ENCODE assay signal across 38 cellular contexts in the genomic region with DNA sequence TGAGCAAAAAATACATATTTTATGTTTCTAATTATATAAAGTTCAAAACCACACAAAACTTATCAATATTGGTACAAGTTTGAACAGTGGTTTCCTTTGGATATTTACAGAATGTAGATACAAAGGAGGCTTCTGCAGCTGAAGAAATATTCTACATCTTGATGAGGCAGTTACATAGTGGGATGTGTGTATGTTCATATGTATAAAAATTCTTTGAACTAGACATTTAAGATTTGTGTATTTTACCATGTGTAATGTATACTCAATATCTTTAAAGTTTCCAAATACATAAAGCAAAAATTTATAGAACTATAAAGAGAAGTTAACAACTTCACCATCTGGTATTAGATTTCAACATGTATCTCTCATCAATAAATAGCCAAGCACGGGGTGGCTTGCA.
"Had no signal": no experiment of that assay in that cellular context is flagged by ENCODE, and none has a peak within 500 bp of the region (broad histone marks: within the 10 kb centered on the region; RNA-seq: fewer than 3 reads in every experiment).

No MANE protein-coding gene starts in this region.

- H3K4me3 Mint-ChIP-seq: activated naive CD4-positive, alpha-beta T cell treated with anti-CD3 and anti-CD28 coated beads for 36 hours; activated naive CD4-positive, alpha-beta T cell treated with anti-CD3 and anti-CD28 coated beads, Interleukin-2, amount 10 ng/mL, durations not matched to agents 7 days and 5 days; activated naive CD4-positive, alpha-beta T cell treated with anti-CD3 and anti-CD28 coated beads, Interleukin-2, amount 50 U/mL, for 24 hours; activated naive CD8-positive, alpha-beta T cell; activated naive CD8-positive, alpha-beta T cell treated with anti-CD3 and anti-CD28 coated beads, Interleukin-2, amount 10 ng/mL, durations not matched to agents 7 days and 5 days; activated naive CD8-positive, alpha-beta T cell treated with anti-CD3 and anti-CD28 coated beads, Interleukin-2, amount 50 U/mL, for 24 hours; activated T-cell treated with anti-CD3 and anti-CD28 coated beads, Interleukin-2, amount 50 U/mL, for 4 hours; activated T-cell treated with anti-CD3 and anti-CD28 coated beads, Interleukin-2, amount 50 U/mL, for 72 hours; activated T-helper 1 cell treated with anti-CD3 and anti-CD28 coated beads, Interleukin-12 subunit alpha, Interleukin-12 subunit beta, Interleukin-2, Interleukin-4 antibody, amounts not matched to agents 30 ng/mL and 10 ng/mL and 1 ng/mL, durations not matched to agents 14 hours and 24 hours and 36 hours; activated T-helper 17 cell treated with anti-CD3 and anti-CD28 coated beads, Interleukin-2, amount 50 U/mL, for 72 hours; brain; central memory CD8-positive, alpha-beta T cell had no signal

- H3K27ac ChIP-seq: adrenal gland, ascending aorta, body of pancreas, brain microvascular endothelial cell, breast epithelium, cardiac muscle cell, colonic mucosa had no signal

- ATAC-seq: activated naive CD4-positive, alpha-beta T cell treated with anti-CD3 and anti-CD28 coated beads, Interleukin-2, amount 50 U/mL, for 72 hours; activated naive CD8-positive, alpha-beta T cell treated with anti-CD3 and anti-CD28 coated beads, Interleukin-2, amount 50 U/mL, for 24 hours; activated T-cell treated with anti-CD3 and anti-CD28 coated beads, Interleukin-2, amount 50 U/mL, for 4 hours; activated T-cell treated with anti-CD3 and anti-CD28 coated beads, Interleukin-2, amount 50 U/mL, for 72 hours; activated T-helper 17 cell treated with anti-CD3 and anti-CD28 coated beads, Interleukin-2, amount 50 U/mL, for 72 hours; body of pancreas had no signal

- H3K27me3 ChIP-seq: adrenal gland, ascending aorta, body of pancreas, brain microvascular endothelial cell, breast epithelium, cardiac muscle cell, colonic mucosa had no signal

- H3K4me1 ChIP-seq: adrenal gland, ascending aorta, body of pancreas, breast epithelium, colonic mucosa had no signal

- H3K4me3 ChIP-seq: adrenal gland, ascending aorta, body of pancreas, breast epithelium, cardiac muscle cell, colonic mucosa had no signal

- H3K9me3 ChIP-seq: adrenal gland, body of pancreas, colonic mucosa had no signal

- H3K9me3 Mint-ChIP-seq: activated naive CD4-positive, alpha-beta T cell treated with anti-CD3 and anti-CD28 coated beads, Interleukin-2, amount 10 ng/mL, durations not matched to agents 7 days and 5 days; activated T-helper 17 cell treated with anti-CD3 and anti-CD28 coated beads, Interleukin-2, amount 50 U/mL, for 72 hours; central memory CD8-positive, alpha-beta T cell had no signal

- H3K36me3 Mint-ChIP-seq: activated naive CD4-positive, alpha-beta T cell treated with anti-CD3 and anti-CD28 coated beads, Interleukin-2, amount 10 ng/mL, durations not matched to agents 7 days and 5 days; brain had no signal

- H3K27ac Mint-ChIP-seq: activated naive CD4-positive, alpha-beta T cell treated with anti-CD3 and anti-CD28 coated beads for 36 hours; activated naive CD4-positive, alpha-beta T cell treated with anti-CD3 and anti-CD28 coated beads, Interleukin-2, amount 10 ng/mL, durations not matched to agents 7 days and 5 days; activated naive CD4-positive, alpha-beta T cell treated with anti-CD3 and anti-CD28 coated beads, Interleukin-2, amount 50 U/mL, for 24 hours; activated naive CD4-positive, alpha-beta T cell treated with anti-CD3 and anti-CD28 coated beads, Interleukin-2, amount 50 U/mL, for 72 hours; activated naive CD8-positive, alpha-beta T cell; activated naive CD8-positive, alpha-beta T cell treated with anti-CD3 and anti-CD28 coated beads, Interleukin-2, amount 10 ng/mL, durations not matched to agents 7 days and 5 days; activated naive CD8-positive, alpha-beta T cell treated with anti-CD3 and anti-CD28 coated beads, Interleukin-2, amount 50 U/mL, for 24 hours; activated T-cell treated with anti-CD3 and anti-CD28 coated beads, Interleukin-2, amount 50 U/mL, for 72 hours; activated T-helper 1 cell treated with anti-CD3 and anti-CD28 coated beads, Interleukin-12 subunit alpha, Interleukin-12 subunit beta, Interleukin-2, Interleukin-4 antibody, amounts not matched to agents 30 ng/mL and 10 ng/mL and 1 ng/mL, durations not matched to agents 14 hours and 24 hours and 36 hours; activated T-helper 17 cell treated with anti-CD3 and anti-CD28 coated beads, Interleukin-2, amount 50 U/mL, for 72 hours; activated T-helper 2 cell treated with anti-CD3 and anti-CD28 coated beads, Interferon-gamma antibody, Interleukin-2, Interleukin-4, amounts not matched to agents 10 μg/mL and 5 μg/mL and 100 μg/mL, durations not matched to agents 14 hours and 24 hours and 36 hours; brain had no signal

- H3K4me1 Mint-ChIP-seq: activated naive CD4-positive, alpha-beta T cell treated with anti-CD3 and anti-CD28 coated beads, Interleukin-2, amount 10 ng/mL, durations not matched to agents 7 days and 5 days; activated T-helper 17 cell treated with anti-CD3 and anti-CD28 coated beads, Interleukin-2, amount 50 U/mL, for 72 hours; brain had no signal

- H3K36me3 ChIP-seq: adrenal gland, ascending aorta, brain microvascular endothelial cell, breast epithelium, cardiac muscle cell, colonic mucosa had no signal

- FAIRE-seq: astrocyte, bronchial epithelial cell had no signal

- DNase-seq: activated effector memory CD4-positive, alpha-beta T cell treated with anti-CD3 and anti-CD28 coated beads, Interleukin-2, amount 50 U/mL, for 16 hours; activated effector memory CD4-positive, alpha-beta T cell treated with Interleukin-2 at 50 U/mL for 16 hours; activated gamma-delta T cell; activated gamma-delta T cell treated with Interleukin-2 at 50 U/mL for 16 hours; activated naive CD4-positive, alpha-beta T cell; activated naive CD4-positive, alpha-beta T cell treated with anti-CD3 and anti-CD28 coated beads for 36 hours; activated naive CD4-positive, alpha-beta T cell treated with anti-CD3 and anti-CD28 coated beads, Interleukin-2, amount 10 ng/mL, durations not matched to agents 7 days and 5 days; activated naive CD4-positive, alpha-beta T cell treated with anti-CD3 and anti-CD28 coated beads, Interleukin-2, amount 50 U/mL, for 16 hours; activated naive CD4-positive, alpha-beta T cell treated with Interleukin-2 at 50 U/mL for 16 hours; activated naive CD8-positive, alpha-beta T cell treated with anti-CD3 and anti-CD28 coated beads, Interleukin-2, amount 10 ng/mL, durations not matched to agents 7 days and 5 days; activated naive CD8-positive, alpha-beta T cell treated with anti-CD3 and anti-CD28 coated beads, Interleukin-2, amount 50 U/mL, for 24 hours; activated T-cell treated with anti-CD3 and anti-CD28 coated beads, Interleukin-2, amount 50 U/mL, for 4 hours; activated T-cell treated with anti-CD3 and anti-CD28 coated beads, Interleukin-2, amount 50 U/mL, for 48 hours; activated T-cell treated with anti-CD3 and anti-CD28 coated beads, Interleukin-2, amount 50 U/mL, for 72 hours; adrenal gland; amniotic stem cell; amygdala; anterior cingulate cortex; aorta; body of pancreas; brain microvascular endothelial cell; caudate nucleus; central memory CD4-positive, alpha-beta T cell; cerebellar nuclear complex; colonic mucosa had no signal

- H3K27me3 Mint-ChIP-seq: activated naive CD4-positive, alpha-beta T cell treated with anti-CD3 and anti-CD28 coated beads, Interleukin-2, amount 10 ng/mL, durations not matched to agents 7 days and 5 days; activated naive CD8-positive, alpha-beta T cell; activated T-helper 17 cell treated with anti-CD3 and anti-CD28 coated beads, Interleukin-2, amount 50 U/mL, for 72 hours; brain; central memory CD8-positive, alpha-beta T cell had no signal
